ENCODE assay signal across 7 cellular contexts in genomic region chr20:5113615-5113986, GRCh38. TPM values are rescaled to one million over a fixed set of nuclear protein-coding genes. Genes with fewer than 3 reads are reported as not detected.
DNase-seq lines count a peak whose midpoint lies in the region; ATAC-seq and TF ChIP-seq lines count a peak whose summit lies in the region.

No MANE protein-coding gene starts in this region.

- WGBS in right cardiac atrium, result 31% methylated on average over 3 of the region's 3 CpGs
- WGBS in spleen, 5 donors, result 34 to 45% (median 39%) methylated on average over 3 of the region's 3 CpGs

- ATAC-seq in WTC11 (no peak), right cardiac atrium (no peak), GM18909 (IDR thresholded peaks at IDR 0.05; ENCODE audit: poor library complexity, unreplicated experiment) (no peak)

- CTCF ChIA-PET in HEK293 (lab: Yijun Ruan, JAX), result interaction anchor here (0.6 to 1.0 kb wide), 2 partner anchors 18 to 371 kb away, joined by 3 to 4 read pairs; no protein-coding TSS in a partner anchor
- CTCF ChIA-PET in WTC11 (lab: Charles Lee), result no interaction called here

- peak overlapping the region; percentile 82 for H3K27ac ChIP-seq in HEK293 (ENCODE audit: extremely low read depth, low read depth, low read length)
- H3K27ac ChIP-seq in right cardiac atrium (ENCODE audit: low read length), result peak overlapping the region; percentile 98
- peak overlapping the region; percentile 95 to 99 (median 98) for H3K27ac ChIP-seq in spleen

- no peaks in the 10 kb centered on the region for H3K27me3 Mint-ChIP-seq in WTC11 (ENCODE audit: low read depth)

- H3K4me1 ChIP-seq in HEK293 (ENCODE audit: control insufficient read depth, insufficient read depth, low read length) (peaks cover 7% of the 10 kb centered on the region; the same call in 1 of the 2 replicates), right cardiac atrium (ENCODE audit: control insufficient read depth, insufficient read depth, low read length) (peaks cover under 1% of the 10 kb centered on the region), spleen (peaks cover 17 to 75% (median 36%) of the 10 kb centered on the region in 6 donors)

- no peaks in the 10 kb centered on the region for H3K9me3 Mint-ChIP-seq in WTC11

- H3K4me3 ChIP-seq in HEK293 (ENCODE audit: low read depth, low read length), result peak overlapping the region; percentile 81
- H3K4me3 ChIP-seq in right cardiac atrium (ENCODE audit: low read length), result peak overlapping the region; percentile 96
- peak overlapping the region; percentile 43 to 92 (median 82) for H3K4me3 ChIP-seq in spleen

- H3K4me3 Mint-ChIP-seq in WTC11, result peak overlapping the region; percentile 95

- peaks cover 35% of the 10 kb centered on the region for H3K4me1 Mint-ChIP-seq in WTC11

- H3K27ac Mint-ChIP-seq in WTC11, result peak overlapping the region; percentile 94

- no peak for DNase-seq in WTC11 (ENCODE audit: low spot score)
- no peak for DNase-seq in right cardiac atrium
- no peak for DNase-seq in spleen
- no peak for DNase-seq in epidermal melanocyte (ENCODE audit: insufficient read length, low spot score)
- no peak for DNase-seq in NAMALWA (ENCODE audit: low spot score)

- H3K36me3 Mint-ChIP-seq in WTC11, result peaks cover 62% of the 10 kb centered on the region

- H3K27me3 ChIP-seq in right cardiac atrium (ENCODE audit: control insufficient read depth, insufficient read depth), result no peaks in the 10 kb centered on the region
- H3K27me3 ChIP-seq in spleen (replicated peaks in 1 of 7), result no peaks in the 10 kb centered on the region

- POLR2A ChIA-PET in HEK293 (lab: Yijun Ruan, JAX) (no interaction called here), WTC11 (lab: Charles Lee) (no interaction called here)

- TF ChIP-seq CTCF in HEK293 (tag by site-specific recombination; IDR thresholded peaks at IDR 0.05) (no peak), WTC11 (IDR thresholded peaks at IDR 0.05) (no peak), spleen (IDR thresholded peaks at IDR 0.05 in 8 of 11, conservative IDR thresholded peaks at IDR 0.05 in 3 of 11) (no peak)

- H3K9me3 ChIP-seq in HEK293 (ENCODE audit: control insufficient read depth, insufficient read depth, low read depth, low read length) (no peaks in the 10 kb centered on the region), right cardiac atrium (ENCODE audit: control insufficient read depth, low read length) (no peaks in the 10 kb centered on the region), spleen (no peaks in the 10 kb centered on the region)

- no peak for TF ChIP-seq POLR2A in spleen (IDR thresholded peaks at IDR 0.05)

- H3K36me3 ChIP-seq in HEK293 (ENCODE audit: control insufficient read depth in 2 of 2, insufficient read depth in 1 of 2, low read length in 2 of 2) (peaks cover 74 to 75% of the 10 kb centered on the region in 2 experiments), spleen (peaks cover 3 to 66% (median 48%) of the 10 kb centered on the region in 6 donors)

- intact Hi-C loops in right cardiac atrium (cut with DNase I), result no loop called here
- intact Hi-C loops in spleen (cut with DNase I; ENCODE audit: low total_unique reads), result no loop called here

TF ChIP-seq in HEK293, 187 proteins besides CTCF, POLR2A, EP300 and RAD21:
- TF ChIP-seq GLIS2 (tag by site-specific recombination; IDR thresholded peaks at IDR 0.05) (no peak), ZBTB17 (tag by site-specific recombination; IDR thresholded peaks at IDR 0.05) (peak; percentile 10; the same call in 1 of the 2 replicates), BCL11A (tag by site-specific recombination; IDR thresholded peaks at IDR 0.05; ENCODE audit: low read depth) (0 out of 2 replicates have a peak, but pooled peaks have one; percentile 5), ZNF664 (tag by site-specific recombination; IDR thresholded peaks at IDR 0.05) (0 out of 2 replicates have a peak, but pooled peaks have one; percentile 14)

TF ChIP-seq in WTC11, 78 proteins besides CTCF, POLR2A, EP300 and RAD21:
- no peak for TF ChIP-seq IRF2 (CRISPR knock-in tag; IDR thresholded peaks at IDR 0.05; ENCODE audit: borderline replicate concordance, low read depth)
- no peak for TF ChIP-seq ZMAT4 (CRISPR knock-in tag; IDR thresholded peaks at IDR 0.05)
TF ChIP-seq in WTC11: peak in this region for 0.

RNA-seq across cellular contexts. Expression of gene TMEM230, which starts 0.7 kb away (rescaled TPM):
- total RNA-seq in WTC11 (2021), result 72.7 to 78.4 TPM (median 73.9 TPM) in 3 replicates
- 100 to 1,000 TPM in 3 of 4 donors, 10 to 100 TPM in 1; 98.7 to 116 (median 110) TPM for total RNA-seq in right cardiac atrium
- 178 TPM for polyA plus RNA-seq in right cardiac atrium
- total RNA-seq in spleen, result 10 to 100 TPM; 62.5 to 83.7 (median 75.1) TPM
- 100 to 1,000 TPM; 112 to 131 (median 123) TPM for polyA plus RNA-seq in spleen

RNA-seq across cellular contexts. Expression of gene PCNA, which starts 6.2 kb away (rescaled TPM):
- total RNA-seq in WTC11 (2021), result 239 to 262 TPM (median 240 TPM) in 3 replicates
- total RNA-seq in right cardiac atrium, result 10 to 100 TPM; 19.4 to 36.8 (median 25.7) TPM
- 41.4 TPM for polyA plus RNA-seq in right cardiac atrium
- 10 to 100 TPM; 39.6 to 81.5 (median 45.9) TPM for total RNA-seq in spleen
- polyA plus RNA-seq in spleen, result 100 to 1,000 TPM in 1 of 3 donors, 10 to 100 TPM in 2; 45.6 to 106 (median 90.0) TPM

RNA-seq across cellular contexts. Expression of gene CDS2, which starts 13.2 kb away (rescaled TPM):
- 49.1 to 56.6 TPM (median 54.9 TPM) in 3 replicates for total RNA-seq in WTC11 (2021)
- total RNA-seq in right cardiac atrium, result 10 to 100 TPM; 79.4 to 98.6 (median 88.2) TPM
- polyA plus RNA-seq in right cardiac atrium, result 29.1 TPM
- 10 to 100 TPM; 33.1 to 61.8 (median 45.5) TPM for total RNA-seq in spleen
- polyA plus RNA-seq in spleen, result 10 to 100 TPM in 1 of 3 donors, 1 to 10 TPM in 2; 6.9 to 10.7 (median 9.1) TPM
